ENCODE assay signal across 8 cellular contexts in genomic region chr10:59240581-59241183, GRCh38.
DNase-seq lines count a peak whose midpoint lies in the region; ATAC-seq, FAIRE-seq and TF ChIP-seq lines count a peak whose summit lies in the region.

No MANE protein-coding gene starts in this region.

- no peak overlapping the region for H3K27ac ChIP-seq in C4-2B

- peak; percentile 85 for FAIRE-seq in RCC 7860 (lab: Jason Lieb, UNC)

- DNase-seq in H4 (ENCODE audit: low spot score) (peak; percentile 37), RCC 7860 (ENCODE audit: low spot score) (peak; percentile 20), fibroblast of gingiva (ENCODE audit: low read depth) (peak; percentile 31), putamen (ENCODE audit: low spot score) (peak; percentile 53), GDM1 (lab: John Stamatoyannopoulos, UW) (no peak)

- TF ChIP-seq CTCF in C4-2B (conservative IDR thresholded peaks at IDR 0.05): peak; percentile 76

- ATAC-seq in HG03139 (IDR thresholded peaks at IDR 0.05; ENCODE audit: unreplicated experiment): no peak
- ATAC-seq in HG03175 (IDR thresholded peaks at IDR 0.05; ENCODE audit: unreplicated experiment): no peak
